Comparison of ENCODE assay signal across 1 cellular context in genomic region chr6:36422714-36423100, GRCh38.
TF ChIP-seq lines count a peak whose summit lies in the region.

No MANE protein-coding gene starts in this region.

TF ChIP-seq in WTC11, 78 proteins besides CTCF, POLR2A, EP300 and RAD21 (continued from another document):
- no peak for TF ChIP-seq ARID4B (CRISPR knock-in tag; IDR thresholded peaks at IDR 0.05; ENCODE audit: borderline replicate concordance)
- TF ChIP-seq JAZF1 (CRISPR knock-in tag; IDR thresholded peaks at IDR 0.05), result no peak
- TF ChIP-seq NR2C2 (CRISPR knock-in tag; IDR thresholded peaks at IDR 0.05), result no peak
- no peak for TF ChIP-seq NR3C1 (CRISPR knock-in tag; conservative IDR thresholded peaks at IDR 0.05; ENCODE audit: low read depth)
